8 cellular contexts compared by ENCODE assay signal in the genomic region with DNA sequence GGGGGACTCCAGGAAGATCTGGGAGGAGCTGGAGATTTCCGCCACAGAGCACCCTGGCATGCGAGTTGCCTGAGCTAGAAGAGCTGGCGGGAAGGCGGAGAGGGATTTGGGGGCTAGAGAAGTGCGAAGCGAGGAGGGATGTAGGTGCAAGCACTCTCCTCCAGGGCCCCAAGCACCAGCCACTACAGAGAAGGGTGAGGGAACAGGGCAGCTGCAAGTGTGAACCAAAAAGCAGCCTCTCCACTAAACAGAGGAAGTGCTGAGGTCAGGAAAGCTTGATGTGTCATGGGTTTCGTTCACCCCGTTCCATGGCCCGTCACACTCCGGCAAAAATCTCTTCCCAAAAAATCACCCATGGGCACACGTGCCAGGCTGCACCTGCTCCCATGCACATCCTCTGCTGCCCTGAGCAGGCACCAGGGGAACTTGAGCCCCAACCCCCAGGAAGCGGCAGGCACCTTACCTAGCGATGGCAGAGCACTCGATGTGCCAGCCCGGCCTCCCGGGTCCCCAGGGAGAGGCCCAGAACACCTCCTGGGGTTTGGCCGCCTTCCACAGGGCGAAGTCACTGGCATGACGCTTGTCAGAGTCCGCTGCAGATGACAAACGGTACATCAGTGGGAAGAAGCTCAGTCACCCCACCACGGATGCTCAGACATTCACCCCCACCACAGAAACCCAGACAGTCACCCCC. TPM values are rescaled to one million over a fixed set of nuclear protein-coding genes. Genes with fewer than 3 reads are reported as not detected.
DNase-seq lines count a peak whose midpoint lies in the region; ATAC-seq and TF ChIP-seq lines count a peak whose summit lies in the region.

No MANE protein-coding gene starts in this region.

- DNase-seq in GM10248 (ENCODE audit: extremely low spot score) (peak; percentile 74), cerebellum (ENCODE audit: low spot score) (peak; percentile 13), DMS153 (lab: John Stamatoyannopoulos, UW) (no peak), occipital lobe (lab: John Stamatoyannopoulos, UW) (no peak), NCI-H1048 (lab: John Stamatoyannopoulos, UW) (no peak), DMS114 treated with DMSO at 0.1 percent for 48 hours (lab: John Stamatoyannopoulos, UW; ENCODE audit: unreplicated experiment) (no peak)

- TF ChIP-seq CTCF in GM10248 (IDR thresholded peaks at IDR 0.05; ENCODE audit: control extremely low read depth, extremely low read depth, low read depth, missing control alignments) = no peak

- ATAC-seq in GM19397 (IDR thresholded peaks at IDR 0.05; ENCODE audit: unreplicated experiment) (peak; percentile 64), HG03280 (IDR thresholded peaks at IDR 0.05; ENCODE audit: unreplicated experiment) (peak; percentile 65)

- CTCF ChIA-PET in GM10248 (lab: Yijun Ruan, JAX) = interaction anchor here (1.0 to 1.5 kb wide), 5 partner anchors 10 to 67 kb away, joined by 3 to 4 read pairs (median 3); no protein-coding TSS in a partner anchor

- POLR2A ChIA-PET in GM10248 (lab: Yijun Ruan, JAX) = interaction anchor here (1.0 to 2.1 kb wide), 3 partner anchors 9 to 38 kb away, joined by 3 to 13 read pairs (median 3); no protein-coding TSS in a partner anchor

RNA-seq across cellular contexts. Expression of a gene that starts 29.3 kb away (rescaled TPM):
- total RNA-seq in cerebellum (49.3 TPM), occipital lobe (56.9 TPM)

RNA-seq across cellular contexts. Expression of a gene that starts 36.8 kb away (rescaled TPM):
- 14.1 TPM for total RNA-seq in cerebellum
- 19.0 TPM for total RNA-seq in occipital lobe

Comparison
In these comparisons a context has a peak if more than half of its experiments do, and no peak if none do; other contexts are left out.
1. DNase-seq: peak in GM10248 (single experiment) and cerebellum (single experiment); none in DMS153 (single experiment), occipital lobe (single experiment), NCI-H1048 (single experiment) and DMS114 treated with DMSO at 0.1 percent for 48 hours (single experiment).